2 cellular contexts compared by ENCODE assay signal in genomic region chr4:30754021-30754420, GRCh38.
TF ChIP-seq lines count a peak whose summit lies in the region.

No MANE protein-coding gene starts in this region.

TF ChIP-seq in HCT116, 20 proteins besides CTCF, POLR2A, EP300 and RAD21:
- peak; percentile 42; the same call in 1 of the 2 replicates for TF ChIP-seq POLR2AphosphoS5 (IDR thresholded peaks at IDR 0.05; ENCODE audit: low read depth, low read length)
- no peak for TF ChIP-seq SIN3A (IDR thresholded peaks at IDR 0.05; ENCODE audit: low read depth)

TF ChIP-seq in HepG2, 621 proteins besides CTCF, POLR2A, EP300 and RAD21:
- TF ChIP-seq NFKB2 (CRISPR knock-in tag; IDR thresholded peaks at IDR 0.05; ENCODE audit: borderline replicate concordance): no peak
- TF ChIP-seq MIXL1 (CRISPR knock-in tag; IDR thresholded peaks at IDR 0.05): no peak
- TF ChIP-seq MEIS1 (CRISPR knock-in tag; IDR thresholded peaks at IDR 0.05; ENCODE audit: borderline replicate concordance): no peak
- TF ChIP-seq ZNF274 (CRISPR knock-in tag; IDR thresholded peaks at IDR 0.05): no peak
- TF ChIP-seq JUN (CRISPR knock-in tag; IDR thresholded peaks at IDR 0.05): no peak
- no peak for TF ChIP-seq ATF3 (CRISPR knock-in tag; IDR thresholded peaks at IDR 0.05)
- no peak for TF ChIP-seq TFDP2 (CRISPR knock-in tag; IDR thresholded peaks at IDR 0.05)
- TF ChIP-seq PPARG (CRISPR knock-in tag; conservative IDR thresholded peaks at IDR 0.05): no peak
- TF ChIP-seq ZEB1 (IDR thresholded peaks at IDR 0.05; ENCODE audit: insufficient replicate concordance, low read depth): no peak
- TF ChIP-seq KMT2A (CRISPR knock-in tag; IDR thresholded peaks at IDR 0.05): no peak
- TF ChIP-seq PLSCR1 (CRISPR knock-in tag; IDR thresholded peaks at IDR 0.05; ENCODE audit: borderline replicate concordance): no peak
- TF ChIP-seq ZNF484 (CRISPR knock-in tag; IDR thresholded peaks at IDR 0.05; ENCODE audit: borderline replicate concordance, low read depth): no peak
- TF ChIP-seq MED8 (CRISPR knock-in tag; IDR thresholded peaks at IDR 0.05; ENCODE audit: insufficient replicate concordance): no peak
- no peak for TF ChIP-seq NRL (CRISPR knock-in tag; IDR thresholded peaks at IDR 0.05; ENCODE audit: borderline replicate concordance)
- TF ChIP-seq GMEB1 (CRISPR knock-in tag; IDR thresholded peaks at IDR 0.05; ENCODE audit: borderline replicate concordance): no peak
- no peak for TF ChIP-seq EZH2 (conservative IDR thresholded peaks at IDR 0.05; ENCODE audit: low read depth, low read length)
- no peak for TF ChIP-seq MEIS2 (CRISPR knock-in tag; IDR thresholded peaks at IDR 0.05)
- no peak for TF ChIP-seq NFKBIZ (CRISPR knock-in tag; IDR thresholded peaks at IDR 0.05)
- TF ChIP-seq DR1 (CRISPR knock-in tag; IDR thresholded peaks at IDR 0.05): no peak
- no peak for TF ChIP-seq FOXP4 (CRISPR knock-in tag; IDR thresholded peaks at IDR 0.05)
TF ChIP-seq in HepG2: peak in this region for 0.
